ENCODE assay signal across 16 cellular contexts in genomic region chr10:86339226-86339865, GRCh38. TPM values are rescaled to one million over a fixed set of nuclear protein-coding genes. Genes with fewer than 3 reads are reported as not detected.
A peak's percentile ranks its signal among the peaks of the same experiment; 100 is the strongest.
DNase-seq lines count a peak whose midpoint lies in the region; ATAC-seq and TF ChIP-seq lines count a peak whose summit lies in the region.
"Had no signal": no experiment of that assay in that cellular context is flagged by ENCODE, and none has a peak within 500 bp of the region (broad histone marks: within the 10 kb centered on the region; RNA-seq: fewer than 3 reads in every experiment).

No MANE protein-coding gene starts in this region.

- no peaks in the 10 kb centered on the region for H3K36me3 Mint-ChIP-seq in natural killer cell treated with Interleukin-12 subunit alpha and Interleukin-12 subunit beta and Interleukin-15 and Interleukin-18, amount 100 ng/mL, for 72 hours
- H3K36me3 Mint-ChIP-seq in natural killer cell (no peaks in the 10 kb centered on the region), chondrocyte (ENCODE audit: low read depth) (no peaks in the 10 kb centered on the region)
- H3K36me3 Mint-ChIP-seq: CD4-positive, alpha-beta memory T cell had no signal

- H2AFZ ChIP-seq in osteoblast (ENCODE audit: low read length): no peak overlapping the region
- H2AFZ ChIP-seq: GM23338, PC-9 had no signal

- H3K27me3 ChIP-seq in osteoblast (ENCODE audit: insufficient read depth, low read length): no peaks in the 10 kb centered on the region

- TF ChIP-seq CTCF in natural killer cell (IDR thresholded peaks at IDR 0.05): no peak
- no peak for TF ChIP-seq CTCF in chondrocyte (IDR thresholded peaks at IDR 0.05)
- TF ChIP-seq CTCF in osteoblast (IDR thresholded peaks at IDR 0.05; ENCODE audit: extremely low read depth, low read depth, low read length): no peak

- intact Hi-C loops in natural killer cell (cut with micrococcal nuclease): no loop called here

- H3K9me3 ChIP-seq in osteoblast (ENCODE audit: low read depth, low read length): no peaks in the 10 kb centered on the region

- H3K4me3 Mint-ChIP-seq in natural killer cell treated with Interleukin-12 subunit alpha and Interleukin-12 subunit beta and Interleukin-15 and Interleukin-18, amount 100 ng/mL, for 72 hours: no peak overlapping the region
- H3K4me3 Mint-ChIP-seq in natural killer cell (no peak overlapping the region), chondrocyte (ENCODE audit: unreplicated experiment) (no peak overlapping the region)
- H3K4me3 Mint-ChIP-seq: B cell; CD4-positive, alpha-beta memory T cell; GM23338 had no signal

- no peak overlapping the region for H3K4me2 ChIP-seq in osteoblast (ENCODE audit: insufficient read depth, low read length)
- H3K4me2 ChIP-seq: GM23338, PC-9 had no signal

- H3K4me1 ChIP-seq in osteoblast (ENCODE audit: insufficient read depth, low read length): no peaks in the 10 kb centered on the region

- H3K4me3 ChIP-seq in osteoblast (ENCODE audit: insufficient read depth, low read length): no peak overlapping the region
- H3K4me3 ChIP-seq: GM23338, PC-9 had no signal

- ATAC-seq in natural killer cell treated with Interleukin-12 subunit alpha and Interleukin-12 subunit beta and Interleukin-15 and Interleukin-18, amount 100 ng/mL, for 72 hours: no peak
- ATAC-seq in natural killer cell: no peak

- no peaks in the 10 kb centered on the region for H3K79me2 ChIP-seq in osteoblast (ENCODE audit: insufficient read depth, low read length)

- H3K9me3 Mint-ChIP-seq in natural killer cell treated with Interleukin-12 subunit alpha and Interleukin-12 subunit beta and Interleukin-15 and Interleukin-18, amount 100 ng/mL, for 72 hours: no peaks in the 10 kb centered on the region
- no peaks in the 10 kb centered on the region for H3K9me3 Mint-ChIP-seq in natural killer cell
- no peaks in the 10 kb centered on the region for H3K9me3 Mint-ChIP-seq in chondrocyte (ENCODE audit: low read depth)
- H3K9me3 Mint-ChIP-seq: CD4-positive, alpha-beta memory T cell had no signal

- H3K27ac ChIP-seq in osteoblast (ENCODE audit: low read depth, low read length): no peak overlapping the region
- H3K27ac ChIP-seq: PC-9 had no signal

- H3K4me1 Mint-ChIP-seq in natural killer cell treated with Interleukin-12 subunit alpha and Interleukin-12 subunit beta and Interleukin-15 and Interleukin-18, amount 100 ng/mL, for 72 hours (ENCODE audit: low read depth in 2 of 2): no peaks in the 10 kb centered on the region
- H3K4me1 Mint-ChIP-seq in natural killer cell (no peaks in the 10 kb centered on the region), chondrocyte (ENCODE audit: low read depth) (no peaks in the 10 kb centered on the region)
- H3K4me1 Mint-ChIP-seq: B cell; CD4-positive, alpha-beta memory T cell had no signal

- peak; percentile 29 for DNase-seq in natural killer cell treated with Interleukin-12 subunit alpha and Interleukin-12 subunit beta and Interleukin-15 and Interleukin-18, amount 100 ng/mL, for 72 hours (ENCODE audit: low spot score)
- DNase-seq in natural killer cell (no peak), chondrocyte (ENCODE audit: low spot score) (peak; percentile 66), osteoblast (ENCODE audit: insufficient read length, low spot score, missing footprints) (peak; percentile 50), NCI-H2227 treated with DMSO at 0.1 percent for 48 hours (lab: John Stamatoyannopoulos, UW) (no peak), NCI-H2196 (lab: John Stamatoyannopoulos, UW; ENCODE audit: unreplicated experiment) (no peak)
- no peak for DNase-seq in stimulated activated CD4-positive, alpha-beta T cell treated with anti-CD3 and anti-CD28 coated beads, Interleukin-4, amount 100 ng/mL, for 24 hours
- DNase-seq: CD4-positive, alpha-beta memory T cell; DMS79; NCI-H1694; NCI-H2107; NCI-H774; PC-9; SHP77 had no signal

- H3K27me3 Mint-ChIP-seq in natural killer cell treated with Interleukin-12 subunit alpha and Interleukin-12 subunit beta and Interleukin-15 and Interleukin-18, amount 100 ng/mL, for 72 hours: peaks cover 0 to 2% of the 10 kb centered on the region in 2 donors
- H3K27me3 Mint-ChIP-seq in natural killer cell (ENCODE audit: low read depth in 2 of 2) (no peaks in the 10 kb centered on the region), chondrocyte (ENCODE audit: low read depth) (peaks cover 9% of the 10 kb centered on the region)

- no peaks in the 10 kb centered on the region for H4K20me1 ChIP-seq in osteoblast (ENCODE audit: insufficient read depth, low read length)

- no peaks in the 10 kb centered on the region for H3K36me3 ChIP-seq in osteoblast (ENCODE audit: insufficient read depth, low read length)

- H3K27ac Mint-ChIP-seq in natural killer cell treated with Interleukin-12 subunit alpha and Interleukin-12 subunit beta and Interleukin-15 and Interleukin-18, amount 100 ng/mL, for 72 hours: no peak overlapping the region
- no peak overlapping the region for H3K27ac Mint-ChIP-seq in natural killer cell
- H3K27ac Mint-ChIP-seq in chondrocyte (ENCODE audit: unreplicated experiment): no peak overlapping the region
- H3K27ac Mint-ChIP-seq: B cell; CD4-positive, alpha-beta memory T cell; GM23338 had no signal

RNA-seq across cellular contexts. Expression of gene GRID1, which starts 27.2 kb away (rescaled TPM):
- total RNA-seq in natural killer cell treated with Interleukin-12 subunit alpha and Interleukin-12 subunit beta and Interleukin-15 and Interleukin-18, amount 100 ng/mL, for 72 hours: not detected
- total RNA-seq in natural killer cell (not detected), chondrocyte (0.60 to 2.2 TPM (median 0.62 TPM) in 3 replicates), osteoblast (under 0.01 TPM in 1 of 2 replicates, not detected in the other)
- total RNA-seq: B cell; CD4-positive, alpha-beta memory T cell; PC-9 had no signal

Comparison
In these comparisons a context has a peak if more than half of its experiments do, and no peak if none do; other contexts are left out.
1. DNase-seq: peak in natural killer cell treated with Interleukin-12 subunit alpha and Interleukin-12 subunit beta and Interleukin-15 and Interleukin-18, amount 100 ng/mL, for 72 hours (single experiment), chondrocyte (single experiment) and osteoblast (single experiment); none in natural killer cell (single experiment), stimulated activated CD4-positive, alpha-beta T cell treated with anti-CD3 and anti-CD28 coated beads, Interleukin-4, amount 100 ng/mL, for 24 hours (single experiment), NCI-H2227 treated with DMSO at 0.1 percent for 48 hours (single experiment) and NCI-H2196 (single experiment).